ENCODE assay signal across 8 cellular contexts in genomic region chr3:124032881-124033359, GRCh38. TPM values are rescaled to one million over a fixed set of nuclear protein-coding genes. Genes with fewer than 3 reads are reported as not detected.
A peak's percentile ranks its signal among the peaks of the same experiment; 100 is the strongest.
DNase-seq lines count a peak whose midpoint lies in the region; ATAC-seq and TF ChIP-seq lines count a peak whose summit lies in the region.

No MANE protein-coding gene starts in this region.

- H3F3A ChIP-seq in neural progenitor cell (ENCODE audit: low read depth): peaks cover 18% of the 10 kb centered on the region

- peak overlapping the region; percentile 80 for H3K4me3 Mint-ChIP-seq in Caco-2 (ENCODE audit: unreplicated experiment)
- peak overlapping the region; percentile 76 for H3K4me3 Mint-ChIP-seq in neural progenitor cell

- peaks cover 13% of the 10 kb centered on the region for H3K79me2 ChIP-seq in neural progenitor cell (ENCODE audit: low read depth)

- H3K4me3 ChIP-seq in Caco-2 (ENCODE audit: low read depth, low read length) (peak overlapping the region; percentile 57), RWPE2 (ENCODE audit: severe bottlenecking) (peak overlapping the region; percentile 55), neural progenitor cell (peak overlapping the region; percentile 90), stomach smooth muscle (ENCODE audit: low read length in 2 of 2) (peak overlapping the region; percentile 86 to 91)

- POLR2A ChIA-PET in Caco-2 (lab: Charles Lee): interaction anchor here (0.6 kb wide), 1 partner anchor 427 kb away, joined by 3 read pairs; no protein-coding TSS in a partner anchor

- H3K4me1 Mint-ChIP-seq in Caco-2 (ENCODE audit: low read depth, unreplicated experiment) (peaks cover 7% of the 10 kb centered on the region), neural progenitor cell (peaks cover 26% of the 10 kb centered on the region)

- H3K4me2 ChIP-seq in neural progenitor cell: peak overlapping the region; percentile 93

- H3K27ac Mint-ChIP-seq in Caco-2 (ENCODE audit: unreplicated experiment): no peak overlapping the region
- H3K27ac Mint-ChIP-seq in neural progenitor cell: no peak overlapping the region

- H3K9ac ChIP-seq in neural progenitor cell (peak overlapping the region; percentile 66), stomach smooth muscle (ENCODE audit: low read length in 2 of 2) (peak overlapping the region; percentile 64 to 76)

- BruUV-seq in Caco-2 (replicated peaks; lab: Mats Ljungman, UMichigan): no TSS peak

- H3K27me3 ChIP-seq in Caco-2 (replicated peaks; ENCODE audit: control insufficient read depth, insufficient read depth, low read length): peaks cover 2% of the 10 kb centered on the region
- peaks cover 89% of the 10 kb centered on the region for H3K27me3 ChIP-seq in RWPE2 (ENCODE audit: insufficient read depth, poor library complexity, severe bottlenecking)
- peaks cover 71% of the 10 kb centered on the region for H3K27me3 ChIP-seq in neural progenitor cell
- no peaks in the 10 kb centered on the region for H3K27me3 ChIP-seq in stomach smooth muscle (ENCODE audit: control insufficient read depth in 1 of 2, insufficient read depth in 2 of 2, low read length in 2 of 2)

- H3K9me3 ChIP-seq in Caco-2 (no peaks in the 10 kb centered on the region), RWPE2 (ENCODE audit: severe bottlenecking) (no peaks in the 10 kb centered on the region), neural progenitor cell (ENCODE audit: low read depth) (no peaks in the 10 kb centered on the region), stomach smooth muscle (ENCODE audit: control insufficient read depth in 2 of 2, low read length in 2 of 2) (no peaks in the 10 kb centered on the region)

- H3K27me3 Mint-ChIP-seq in Caco-2 (ENCODE audit: insufficient read depth, unreplicated experiment) (peaks cover 31% of the 10 kb centered on the region), neural progenitor cell (ENCODE audit: insufficient read depth, low read depth) (peaks cover 6% of the 10 kb centered on the region)

- H3K9me3 Mint-ChIP-seq in Caco-2 (ENCODE audit: unreplicated experiment): no peaks in the 10 kb centered on the region
- no peaks in the 10 kb centered on the region for H3K9me3 Mint-ChIP-seq in neural progenitor cell

- DNase-seq in Caco-2: peak; percentile 82 to 90
- peak; percentile 78 for DNase-seq in LHCN-M2 (ENCODE audit: low read depth)
- no peak for DNase-seq in RWPE2 (ENCODE audit: low spot score)
- DNase-seq in activated gamma-delta T cell treated with anti-CD3 and anti-CD28 coated beads, Interleukin-2, amount 50 U/mL, for 16 hours (ENCODE audit: low read depth): peak; percentile 17
- peak; percentile 44 for DNase-seq in foreskin melanocyte
- peak; percentile 95 for DNase-seq in neural progenitor cell (ENCODE audit: low spot score)

- peak overlapping the region; percentile 100 for H2AFZ ChIP-seq in neural progenitor cell (replicated peaks)

- no peaks in the 10 kb centered on the region for H3K36me3 Mint-ChIP-seq in Caco-2 (ENCODE audit: insufficient read depth, unreplicated experiment)
- H3K36me3 Mint-ChIP-seq in neural progenitor cell: peaks cover 3% of the 10 kb centered on the region

- peaks cover 14% of the 10 kb centered on the region for H4K20me1 ChIP-seq in neural progenitor cell (ENCODE audit: low read depth)

- intact Hi-C loops in Caco-2 (cut with micrococcal nuclease; ENCODE audit: unreplicated experiment): loop anchor here (1.0 to 10.0 kb wide), 4 partner anchors 46 to 434 kb away; no protein-coding TSS in a partner anchor

- H3K4me1 ChIP-seq in Caco-2 (peaks cover 6% of the 10 kb centered on the region), RWPE2 (ENCODE audit: insufficient read depth, poor library complexity, severe bottlenecking) (no peaks in the 10 kb centered on the region), neural progenitor cell (peaks cover 22% of the 10 kb centered on the region), stomach smooth muscle (ENCODE audit: control insufficient read depth, insufficient read depth, low read length) (peaks cover 16% of the 10 kb centered on the region)

- H3K36me3 ChIP-seq in Caco-2 (ENCODE audit: control insufficient read depth, insufficient read depth, low read length) (no peaks in the 10 kb centered on the region), RWPE2 (ENCODE audit: low read depth) (no peaks in the 10 kb centered on the region), neural progenitor cell (no peaks in the 10 kb centered on the region), stomach smooth muscle (ENCODE audit: control insufficient read depth in 2 of 2, insufficient read depth in 2 of 2, low read length in 2 of 2) (no peaks in the 10 kb centered on the region)

- no peak overlapping the region for H3K27ac ChIP-seq in RWPE2 (ENCODE audit: poor library complexity, severe bottlenecking)
- peak overlapping the region; percentile 78 for H3K27ac ChIP-seq in neural progenitor cell
- H3K27ac ChIP-seq in stomach smooth muscle (ENCODE audit: low read length): peak overlapping the region; percentile 31

- ATAC-seq in GM21723 (IDR thresholded peaks at IDR 0.05; ENCODE audit: unreplicated experiment) (peak; percentile 98), RWPE2 (ENCODE audit: low read depth) (peak; percentile 90)

- TF ChIP-seq CTCF in Caco-2 (IDR thresholded peaks at IDR 0.05; ENCODE audit: insufficient read depth in 1 of 2, low read depth in 1 of 2, low read length in 1 of 2, severe bottlenecking in 1 of 2, unreplicated experiment in 1 of 2) (peak; percentile 68 to 75), RWPE2 (IDR thresholded peaks at IDR 0.05; ENCODE audit: poor library complexity, severe bottlenecking) (peak; percentile 90), neural progenitor cell (IDR thresholded peaks at IDR 0.05) (peak; percentile 71)

- CTCF ChIA-PET in Caco-2 (lab: Charles Lee): interaction anchor here (0.5 to 1.9 kb wide), 29 partner anchors 11 to 845 kb away, joined by 3 to 10 read pairs (median 4); partner anchors contain the start of gene CCDC14

RNA-seq across cellular contexts. Expression of gene KALRN, which starts 0.2 kb away (rescaled TPM):
- total RNA-seq in Caco-2 (2022) (82.8 and 88.7 TPM in 2 replicates), LHCN-M2 (2014; rRNA removed) (1.0 and 2.4 TPM in 2 replicates), neural progenitor cell (ENCODE audit: low replicate concordance) (20.6 and 21.7 TPM in 2 replicates)
- polyA plus RNA-seq in LHCN-M2 (2012): 1.00 TPM

RNA-seq across cellular contexts. Expression of gene ROPN1, which starts 41.0 kb away (rescaled TPM):
- total RNA-seq in Caco-2 (2022) (not detected in 2 replicates), LHCN-M2 (2014; rRNA removed) (not detected in 2 replicates), neural progenitor cell (ENCODE audit: low replicate concordance) (not detected in 2 replicates)
- polyA plus RNA-seq in LHCN-M2 (2012): not detected
